In genomic region chr7:66398841-66399240, GRCh38 we compare ENCODE assay signal across 6 cellular contexts.
DNase-seq lines count a peak whose midpoint lies in the region; ATAC-seq and TF ChIP-seq lines count a peak whose summit lies in the region.
"Not testable (repeated sequence)": the region's sequence is repeated elsewhere in the genome, so short reads cannot be mapped to it uniquely, and the experiment has no call there.

No MANE protein-coding gene starts in this region.

- not testable (repeated sequence) for ATAC-seq in IMR-90 (ENCODE audit: low read depth)

- not testable (repeated sequence) for H3K4me3 Mint-ChIP-seq in MCF 10A (ENCODE audit: unreplicated experiment)

- H3K36me3 Mint-ChIP-seq in MCF 10A (ENCODE audit: insufficient read depth, unreplicated experiment) = peaks cover 38% of the 10 kb centered on the region

- H4K5ac ChIP-seq in IMR-90 (ENCODE audit: low read depth, low read length) = not testable (repeated sequence)

- not testable (repeated sequence) for H3K79me2 ChIP-seq in parathyroid adenoma

- H3K18ac ChIP-seq in IMR-90 (ENCODE audit: low read depth, low read length) = not testable (repeated sequence)

- not testable (repeated sequence) for TF ChIP-seq POLR2A in IMR-90 (IDR thresholded peaks at IDR 0.05; ENCODE audit: low read depth, low read length)

- H3K27me3 ChIP-seq in IMR-90 (ENCODE audit: control insufficient read depth, insufficient read depth, low read length); parathyroid adenoma (ENCODE audit: control insufficient read depth, insufficient read depth, low read length): not testable (repeated sequence)

- H4K8ac ChIP-seq in IMR-90 (ENCODE audit: low read depth in 2 of 2, low read length in 2 of 2) = not testable (repeated sequence)

- H3K14ac ChIP-seq in IMR-90 (replicated peaks; ENCODE audit: low read depth, low read length) = not testable (repeated sequence)

- DNase-seq in ELR (ENCODE audit: low read depth) = peak; percentile 22
- DNase-seq in IMR-90 = not testable (repeated sequence)
- peak; percentile 19 for DNase-seq in RPMI7951 (ENCODE audit: low read depth)
- DNase-seq in MCF 10A (ENCODE audit: unreplicated experiment) = peak; percentile 19
- peak; percentile 13 for DNase-seq in fibroblast of peridontal ligament (ENCODE audit: extremely low read depth)

- H3K27ac Mint-ChIP-seq in MCF 10A (ENCODE audit: low read depth, unreplicated experiment) = not testable (repeated sequence)

- not testable (repeated sequence) for H3K9ac ChIP-seq in IMR-90 (ENCODE audit: low read depth, low read length); parathyroid adenoma

- H3K4ac ChIP-seq in IMR-90 (ENCODE audit: low read depth, low read length) = not testable (repeated sequence)

- not testable (repeated sequence) for BruUV-seq in IMR-90 (replicated peaks; lab: Mats Ljungman, UMichigan); MCF 10A (replicated peaks; lab: Mats Ljungman, UMichigan)

- peaks cover 17% of the 10 kb centered on the region for H3K4me1 Mint-ChIP-seq in MCF 10A (ENCODE audit: insufficient read depth, unreplicated experiment)

- H3K4me2 ChIP-seq in IMR-90 (ENCODE audit: low read depth, low read length); parathyroid adenoma (ENCODE audit: low read length): not testable (repeated sequence)

- no CpG with 5 or more reads among the region's 5 CpGs for WGBS in IMR-90 (ENCODE audit: extremely low coverage in 2 of 2, insufficient read length in 1 of 2), 2 experiments

- not testable (repeated sequence) for H3K9me1 ChIP-seq in IMR-90 (ENCODE audit: insufficient read depth, low read length)

- H2BK20ac ChIP-seq in IMR-90 (ENCODE audit: low read depth, low read length) = not testable (repeated sequence)

- dilution Hi-C loops in IMR-90 (cut with HindIII; ENCODE audit: low sequenced_read_pairs, unreplicated experiment) = not testable (repeated sequence)

- not testable (repeated sequence) for H2BK120ac ChIP-seq in IMR-90 (ENCODE audit: low read depth, low read length)

- not testable (repeated sequence) for H3K27ac ChIP-seq in IMR-90 (ENCODE audit: insufficient read depth, low read length)
- H3K27ac ChIP-seq in parathyroid adenoma = peak overlapping the region; percentile 45

- not testable (repeated sequence) for TF ChIP-seq CTCF in IMR-90 (conservative IDR thresholded peaks at IDR 0.05; ENCODE audit: low read depth, low read length); MCF 10A (IDR thresholded peaks at IDR 0.05; ENCODE audit: unreplicated experiment); parathyroid adenoma (IDR thresholded peaks at IDR 0.05)

- not testable (repeated sequence) for H3K36me3 ChIP-seq in IMR-90 (ENCODE audit: control insufficient read depth, insufficient read depth, low read length); parathyroid adenoma (ENCODE audit: control insufficient read depth, insufficient read depth, low read length)

- peak overlapping the region; percentile 65; the same call in 1 of the 2 replicates for H2AK5ac ChIP-seq in IMR-90 (ENCODE audit: low read depth, low read length)

- not testable (repeated sequence) for H3K27me3 Mint-ChIP-seq in MCF 10A (ENCODE audit: insufficient read depth, unreplicated experiment)

- H4K20me1 ChIP-seq in IMR-90 (ENCODE audit: insufficient read depth, low read length) = not testable (repeated sequence)

- not testable (repeated sequence) for H2AFZ ChIP-seq in IMR-90 (replicated peaks; ENCODE audit: low read length, poor library complexity)
- H2AFZ ChIP-seq in parathyroid adenoma = peak overlapping the region; percentile 56

- TF ChIP-seq RAD21 in IMR-90 (IDR thresholded peaks at IDR 0.05; ENCODE audit: low read length) = not testable (repeated sequence)

- H3K9me3 ChIP-seq in IMR-90 (ENCODE audit: control insufficient read depth, insufficient read depth, low read length); parathyroid adenoma (ENCODE audit: control insufficient read depth, low read length): not testable (repeated sequence)

- not testable (repeated sequence) for H3K4me1 ChIP-seq in IMR-90 (ENCODE audit: control insufficient read depth, insufficient read depth, low read length); parathyroid adenoma

- H3K79me1 ChIP-seq in IMR-90 (ENCODE audit: low read depth in 1 of 2, low read length in 2 of 2) = not testable (repeated sequence)

- H3K56ac ChIP-seq in IMR-90 (ENCODE audit: extremely low read depth, insufficient read depth, low read length) = not testable (repeated sequence)

- H2BK15ac ChIP-seq in IMR-90 (ENCODE audit: low read depth, low read length) = not testable (repeated sequence)

- CTCF ChIA-PET in IMR-90 (lab: Yijun Ruan, JAX) (interaction anchor here (0.6 kb wide), 2 partner anchors 102 to 260 kb away, joined by 5 to 6 read pairs; no protein-coding TSS in a partner anchor), MCF 10A (lab: Yijun Ruan, JAX) (interaction anchor here (0.6 kb wide), 1 partner anchor 326 kb away, joined by 3 read pairs; no protein-coding TSS in a partner anchor)

- in situ Hi-C loops in IMR-90 (cut with MboI; ENCODE audit: low sequenced_read_pairs) = not testable (repeated sequence)

- not testable (repeated sequence) for H3K4me3 ChIP-seq in IMR-90 (ENCODE audit: insufficient read depth, low read depth, low read length); parathyroid adenoma (ENCODE audit: low read depth, low read length)

- H3K23ac ChIP-seq in IMR-90 (ENCODE audit: low read depth, low read length) = not testable (repeated sequence)

- POLR2A ChIA-PET in IMR-90 (lab: Charles Lee; ENCODE audit: unreplicated experiment); MCF 10A (lab: Yijun Ruan, JAX): not testable (repeated sequence)

- H3K9me3 Mint-ChIP-seq in MCF 10A (ENCODE audit: unreplicated experiment) = not testable (repeated sequence)

- H4K91ac ChIP-seq in IMR-90 (ENCODE audit: insufficient read depth, low read depth, low read length) = not testable (repeated sequence)

- intact Hi-C loops in IMR-90 (cut with micrococcal nuclease); MCF 10A (cut with micrococcal nuclease): not testable (repeated sequence)

- not testable (repeated sequence) for H2AK9ac ChIP-seq in IMR-90 (replicated peaks; ENCODE audit: low read depth, low read length, poor library complexity)

- not testable (repeated sequence) for H2BK5ac ChIP-seq in IMR-90 (ENCODE audit: low read depth, low read length, poor library complexity, severe bottlenecking)
